ENCODE assay signal across 25 cellular contexts in genomic region chr9:129553277-129553676, GRCh38.
"Had no signal": no experiment of that assay in that cellular context is flagged by ENCODE, and none has a peak within 500 bp of the region (broad histone marks: within the 10 kb centered on the region; RNA-seq: fewer than 3 reads in every experiment).

No MANE protein-coding gene starts in this region.

- ATAC-seq: activated CD4-positive, alpha-beta T cell treated with anti-CD3 and anti-CD28 coated beads for 36 hours; left lung; mucosa of descending colon; WTC11 had no signal

- H3K36me3 ChIP-seq: left lung, thyroid gland had no signal

- FAIRE-seq: colon, endometrium, frontal cortex, keratinocyte, TTC549 had no signal

- H3K27ac ChIP-seq: left lung, thyroid gland had no signal

- H3K4me3 Mint-ChIP-seq: activated CD4-positive, alpha-beta T cell treated with anti-CD3 and anti-CD28 coated beads for 36 hours; activated naive CD8-positive, alpha-beta T cell treated with anti-CD3 and anti-CD28 coated beads, Interleukin-2, amount 10 ng/mL, durations not matched to agents 7 days and 5 days; activated T-helper 1 cell treated with anti-CD3 and anti-CD28 coated beads, Interleukin-12 subunit alpha, Interleukin-12 subunit beta, Interleukin-2, Interleukin-4 antibody, amounts not matched to agents 30 ng/mL and 10 ng/mL and 1 ng/mL, durations not matched to agents 14 hours and 24 hours and 36 hours; naive B cell; T-helper 2 cell treated with Interferon-gamma antibody and Interleukin-4, amounts not matched to agents 5 μg/mL and 100 μg/mL, for 36 hours; WTC11 had no signal

- H3K36me3 Mint-ChIP-seq: activated naive CD8-positive, alpha-beta T cell treated with anti-CD3 and anti-CD28 coated beads, Interleukin-2, amount 10 ng/mL, durations not matched to agents 7 days and 5 days; WTC11 had no signal

- H3K9me3 Mint-ChIP-seq: activated naive CD8-positive, alpha-beta T cell treated with anti-CD3 and anti-CD28 coated beads, Interleukin-2, amount 10 ng/mL, durations not matched to agents 7 days and 5 days; activated T-helper 1 cell treated with anti-CD3 and anti-CD28 coated beads, Interleukin-12 subunit alpha, Interleukin-12 subunit beta, Interleukin-2, Interleukin-4 antibody, amounts not matched to agents 30 ng/mL and 10 ng/mL and 1 ng/mL, durations not matched to agents 14 hours and 24 hours and 36 hours; naive B cell; T-helper 2 cell treated with Interferon-gamma antibody and Interleukin-4, amounts not matched to agents 5 μg/mL and 100 μg/mL, for 36 hours; WTC11 had no signal

- H3K27me3 ChIP-seq: thyroid gland had no signal

- H3K9me3 ChIP-seq: left lung, mucosa of descending colon, thyroid gland had no signal

- DNase-seq: activated CD4-positive, alpha-beta T cell treated with anti-CD3 and anti-CD28 coated beads for 36 hours; activated CD4-positive, alpha-beta T cell treated with anti-CD3 and anti-CD28 coated beads, Interleukin-2, amount 50 U/mL, for 48 hours; activated naive CD8-positive, alpha-beta T cell treated with anti-CD3 and anti-CD28 coated beads, Interleukin-2, amount 10 ng/mL, durations not matched to agents 7 days and 5 days; activated T-cell treated with anti-CD3 and anti-CD28 coated beads for 4 hours; amygdala; caudate nucleus; erythroblast; hypothalamus; left lung; naive B cell; retina; stimulated activated CD4-positive, alpha-beta T cell treated with anti-CD3 and anti-CD28 coated beads, Interleukin-12 subunit alpha, Interleukin-12 subunit beta, amount 100 ng/mL, for 4 hours; stimulated activated CD4-positive, alpha-beta T cell treated with anti-CD3 and anti-CD28 coated beads, Interleukin-1b, Interleukin-23, amount 100 ng/mL, for 48 hours; stimulated activated CD8-positive, alpha-beta memory T cell treated with anti-CD3 and anti-CD28 coated beads, Interleukin-4, amount 100 ng/mL, for 48 hours; stimulated activated naive CD4-positive, alpha-beta T cell; thyroid gland had no signal

- H3K27ac Mint-ChIP-seq: activated CD4-positive, alpha-beta T cell treated with anti-CD3 and anti-CD28 coated beads for 36 hours; activated naive CD8-positive, alpha-beta T cell treated with anti-CD3 and anti-CD28 coated beads, Interleukin-2, amount 10 ng/mL, durations not matched to agents 7 days and 5 days; activated T-helper 1 cell treated with anti-CD3 and anti-CD28 coated beads, Interleukin-12 subunit alpha, Interleukin-12 subunit beta, Interleukin-2, Interleukin-4 antibody, amounts not matched to agents 30 ng/mL and 10 ng/mL and 1 ng/mL, durations not matched to agents 14 hours and 24 hours and 36 hours; naive B cell; T-helper 2 cell treated with Interferon-gamma antibody and Interleukin-4, amounts not matched to agents 5 μg/mL and 100 μg/mL, for 36 hours; WTC11 had no signal

- H3K4me3 ChIP-seq: left lung, mucosa of descending colon, thyroid gland had no signal
